In genomic region chr12:106986625-106987389, GRCh38 we compare ENCODE assay signal across 8 cellular contexts. TPM values are rescaled to one million over a fixed set of nuclear protein-coding genes. Genes with fewer than 3 reads are reported as not detected.
A peak's percentile ranks its signal among the peaks of the same experiment; 100 is the strongest.
DNase-seq lines count a peak whose midpoint lies in the region; TF ChIP-seq lines count a peak whose summit lies in the region.

MTERF2 (minus strand) TSS chr12:106987146; CDS start chr12:106978714, 8,432 bp downstream.

- no peak for TF ChIP-seq CTCF in GM20000 (IDR thresholded peaks at IDR 0.05; ENCODE audit: extremely low read depth, missing control alignments)
- TF ChIP-seq CTCF in endothelial cell (IDR thresholded peaks at IDR 0.05; ENCODE audit: unreplicated experiment): no peak
- TF ChIP-seq CTCF in mesothelial cell of epicardium (IDR thresholded peaks at IDR 0.05; ENCODE audit: unreplicated experiment): no peak

- peaks cover 13% of the 10 kb centered on the region for H3K36me3 Mint-ChIP-seq in endothelial cell (ENCODE audit: low read depth, unreplicated experiment)
- H3K36me3 Mint-ChIP-seq in mesothelial cell of epicardium: peaks cover 18% of the 10 kb centered on the region

- H3K4me3 Mint-ChIP-seq in endothelial cell (ENCODE audit: unreplicated experiment): peak within 1 kb of the TSS; percentile 95
- H3K4me3 Mint-ChIP-seq in mesothelial cell of epicardium: peak within 1 kb of the TSS; percentile 92

- H3K4me1 Mint-ChIP-seq in endothelial cell (ENCODE audit: unreplicated experiment): peaks cover 22% of the 10 kb centered on the region
- H3K4me1 Mint-ChIP-seq in mesothelial cell of epicardium: peaks cover 25% of the 10 kb centered on the region

- H3K9me3 Mint-ChIP-seq in endothelial cell (ENCODE audit: unreplicated experiment) (no peaks in the 10 kb centered on the region), mesothelial cell of epicardium (no peaks in the 10 kb centered on the region)

- DNase-seq in COLO668 (lab: John Stamatoyannopoulos, UW; ENCODE audit: unreplicated experiment) (peak; percentile 96), GM20000 (ENCODE audit: low spot score) (peak; percentile 91), HS-5 (ENCODE audit: low read depth) (peak; percentile 78), NOMO-1 (lab: John Stamatoyannopoulos, UW; ENCODE audit: unreplicated experiment in 2 of 2) (peak; percentile 75 to 79), endothelial cell (ENCODE audit: low spot score) (peak; percentile 92), mesothelial cell of epicardium (ENCODE audit: low spot score in 2 of 2, unreplicated experiment in 2 of 2) (peak; percentile 80 to 83)
- DNase-seq in activated CD8-positive, alpha-beta memory T cell treated with anti-CD3 and anti-CD28 coated beads, Interleukin-2, amount 50 U/mL, for 48 hours: peak; percentile 86
- peak; percentile 60 to 67 for DNase-seq in stimulated activated CD8-positive, alpha-beta memory T cell treated with anti-CD3 and anti-CD28 coated beads, Interleukin-15, amount 100 ng/mL, for 4 hours (ENCODE audit: low read depth in 2 of 2)

- H3K27me3 Mint-ChIP-seq in endothelial cell (ENCODE audit: unreplicated experiment) (peaks cover 6% of the 10 kb centered on the region), mesothelial cell of epicardium (ENCODE audit: low read depth) (no peaks in the 10 kb centered on the region)

- H3K27ac Mint-ChIP-seq in endothelial cell (ENCODE audit: unreplicated experiment) (peak within 1 kb of the TSS; percentile 7), mesothelial cell of epicardium (peak within 1 kb of the TSS; percentile 97)

RNA-seq across cellular contexts. Expression of gene MTERF2, which starts in this region (rescaled TPM):
- 7.7 TPM for total RNA-seq in endothelial cell (ENCODE audit: unreplicated experiment)
- 19.9 to 24.5 TPM (median 21.2 TPM) in 3 replicates for total RNA-seq in mesothelial cell of epicardium

Comparison
In these comparisons a context has a peak if more than half of its experiments do, and no peak if none do; other contexts are left out.
1. Peak in every context shown above with its lines: DNase-seq.